ENCODE assay signal across 1 cellular context in genomic region chr14:90658541-90658967, GRCh38.
TF ChIP-seq lines count a peak whose summit lies in the region.

No MANE protein-coding gene starts in this region.

TF ChIP-seq in K562, 482 proteins besides CTCF, POLR2A, EP300 and RAD21 (continued from another document):
- no peak for TF ChIP-seq ELK1 (CRISPR knock-in tag; IDR thresholded peaks at IDR 0.05)
- TF ChIP-seq SMARCA4 (IDR thresholded peaks at IDR 0.05) = peak; percentile 75
- TF ChIP-seq, protein P1, sequence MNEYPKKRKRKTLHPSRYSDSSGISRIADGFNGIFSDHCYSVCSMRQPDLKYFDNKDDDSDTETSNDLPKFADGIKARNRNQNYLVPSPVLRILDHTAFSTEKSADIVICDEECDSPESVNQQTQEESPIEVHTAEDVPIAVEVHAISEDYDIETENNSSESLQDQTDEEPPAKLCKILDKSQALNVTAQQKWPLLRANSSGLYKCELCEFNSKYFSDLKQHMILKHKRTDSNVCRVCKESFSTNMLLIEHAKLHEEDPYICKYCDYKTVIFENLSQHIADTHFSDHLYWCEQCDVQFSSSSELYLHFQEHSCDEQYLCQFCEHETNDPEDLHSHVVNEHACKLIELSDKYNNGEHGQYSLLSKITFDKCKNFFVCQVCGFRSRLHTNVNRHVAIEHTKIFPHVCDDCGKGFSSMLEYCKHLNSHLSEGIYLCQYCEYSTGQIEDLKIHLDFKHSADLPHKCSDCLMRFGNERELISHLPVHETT (CRISPR knock-in tag; conservative IDR thresholded peaks at IDR 0.05 in 1 of 2, IDR thresholded peaks at IDR 0.05 in 1 of 2) = no peak
- no peak for TF ChIP-seq MAFG (tag; conservative IDR thresholded peaks at IDR 0.05)
- TF ChIP-seq, protein P2, sequence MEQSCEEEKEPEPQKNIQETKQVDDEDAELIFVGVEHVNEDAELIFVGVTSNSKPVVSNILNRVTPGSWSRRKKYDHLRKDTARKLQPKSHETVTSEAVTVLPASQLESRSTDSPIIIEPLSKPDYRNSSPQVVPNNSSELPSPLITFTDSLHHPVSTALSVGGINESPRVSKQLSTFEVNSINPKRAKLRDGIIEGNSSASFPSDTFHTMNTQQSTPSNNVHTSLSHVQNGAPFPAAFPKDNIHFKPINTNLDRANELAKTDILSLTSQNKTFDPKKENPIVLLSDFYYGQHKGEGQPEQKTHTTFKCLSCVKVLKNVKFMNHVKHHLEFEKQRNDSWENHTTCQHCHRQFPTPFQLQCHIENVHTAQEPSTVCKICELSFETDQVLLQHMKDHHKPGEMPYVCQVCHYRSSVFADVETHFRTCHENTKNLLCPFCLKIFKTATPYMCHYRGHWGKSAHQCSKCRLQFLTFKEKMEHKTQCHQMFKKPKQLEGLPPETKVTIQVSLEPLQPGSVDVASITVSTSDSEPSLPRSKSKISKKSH (CRISPR knock-in tag; IDR thresholded peaks at IDR 0.05) = no peak
- peak; percentile 74 for TF ChIP-seq CREM (IDR thresholded peaks at IDR 0.05; ENCODE audit: low read depth)
- peak; percentile 64; the same call in 1 of the 2 replicates for TF ChIP-seq JUND (IDR thresholded peaks at IDR 0.05; ENCODE audit: borderline replicate concordance, low read depth, low read length)
- TF ChIP-seq JUND (tag; IDR thresholded peaks at IDR 0.05; ENCODE audit: borderline replicate concordance, low read depth, low read length) = peak; percentile 58; the same call in 1 of the 3 replicates
- peak; percentile 62 for TF ChIP-seq ATF3 (IDR thresholded peaks at IDR 0.05)
- no peak for TF ChIP-seq ATF3 (CRISPR knock-in tag; conservative IDR thresholded peaks at IDR 0.05)
- TF ChIP-seq ARID3B (CRISPR knock-in tag; IDR thresholded peaks at IDR 0.05; ENCODE audit: borderline replicate concordance) = no peak
- no peak for TF ChIP-seq ZKSCAN8 (CRISPR knock-in tag; IDR thresholded peaks at IDR 0.05)
- TF ChIP-seq ZNF175 (CRISPR knock-in tag; IDR thresholded peaks at IDR 0.05; ENCODE audit: low read depth) = no peak
- no peak for TF ChIP-seq PHF20 (IDR thresholded peaks at IDR 0.05; ENCODE audit: partially characterized antibody)
- no peak for TF ChIP-seq PHF8 (IDR thresholded peaks at IDR 0.05; ENCODE audit: borderline replicate concordance, low read length)
- no peak for TF ChIP-seq SIX5 (IDR thresholded peaks at IDR 0.05; ENCODE audit: borderline replicate concordance in 1 of 2, insufficient read depth in 1 of 2, low read depth in 1 of 2, low read length in 2 of 2)
- TF ChIP-seq, protein P3, sequence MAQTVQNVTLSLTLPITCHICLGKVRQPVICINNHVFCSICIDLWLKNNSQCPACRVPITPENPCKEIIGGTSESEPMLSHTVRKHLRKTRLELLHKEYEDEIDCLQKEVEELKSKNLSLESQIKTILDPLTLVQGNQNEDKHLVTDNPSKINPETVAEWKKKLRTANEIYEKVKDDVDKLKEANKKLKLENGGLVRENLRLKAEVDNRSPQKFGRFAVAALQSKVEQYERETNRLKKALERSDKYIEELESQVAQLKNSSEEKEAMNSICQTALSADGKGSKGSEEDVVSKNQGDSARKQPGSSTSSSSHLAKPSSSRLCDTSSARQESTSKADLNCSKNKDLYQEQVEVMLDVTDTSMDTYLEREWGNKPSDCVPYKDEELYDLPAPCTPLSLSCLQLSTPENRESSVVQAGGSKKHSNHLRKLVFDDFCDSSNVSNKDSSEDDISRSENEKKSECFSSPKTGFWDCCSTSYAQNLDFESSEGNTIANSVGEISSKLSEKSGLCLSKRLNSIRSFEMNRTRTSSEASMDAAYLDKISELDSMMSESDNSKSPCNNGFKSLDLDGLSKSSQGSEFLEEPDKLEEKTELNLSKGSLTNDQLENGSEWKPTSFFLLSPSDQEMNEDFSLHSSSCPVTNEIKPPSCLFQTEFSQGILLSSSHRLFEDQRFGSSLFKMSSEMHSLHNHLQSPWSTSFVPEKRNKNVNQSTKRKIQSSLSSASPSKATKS (CRISPR knock-in tag; IDR thresholded peaks at IDR 0.05) = no peak
- peak; percentile 77 for TF ChIP-seq ARID1B (IDR thresholded peaks at IDR 0.05)
- TF ChIP-seq TAF7 (tag; IDR thresholded peaks at IDR 0.05) = no peak
- TF ChIP-seq LCOR (CRISPR knock-in tag; IDR thresholded peaks at IDR 0.05) = no peak
- no peak for TF ChIP-seq ZNF408 (CRISPR knock-in tag; IDR thresholded peaks at IDR 0.05; ENCODE audit: low read depth)
- peak; percentile 57; the same call in 1 of the 2 replicates for TF ChIP-seq ZKSCAN1 (IDR thresholded peaks at IDR 0.05; ENCODE audit: low read depth, low read length)
- TF ChIP-seq PURB (CRISPR knock-in tag; IDR thresholded peaks at IDR 0.05; ENCODE audit: low read depth) = no peak
- TF ChIP-seq SREBF2 (CRISPR knock-in tag; IDR thresholded peaks at IDR 0.05) = no peak
- peak; percentile 49; the same call in 1 of the 2 replicates for TF ChIP-seq GATA2 (CRISPR knock-in tag; IDR thresholded peaks at IDR 0.05)
- TF ChIP-seq DNMT1 (IDR thresholded peaks at IDR 0.05) = no peak
- no peak for TF ChIP-seq KDM2B (CRISPR knock-in tag; IDR thresholded peaks at IDR 0.05)
- 0 out of 2 replicates have a peak, but pooled peaks have one; percentile 39 for TF ChIP-seq NCOR1 (IDR thresholded peaks at IDR 0.05)
- TF ChIP-seq RCOR1 (IDR thresholded peaks at IDR 0.05; ENCODE audit: borderline replicate concordance in 1 of 2, low read depth in 2 of 2, low read length in 2 of 2) = 0 out of 4 replicates have a peak, but pooled peaks of 1 of the 2 experiments have one; percentile 13
- TF ChIP-seq ZNF212 (CRISPR knock-in tag; IDR thresholded peaks at IDR 0.05) = no peak
- TF ChIP-seq, protein P4, sequence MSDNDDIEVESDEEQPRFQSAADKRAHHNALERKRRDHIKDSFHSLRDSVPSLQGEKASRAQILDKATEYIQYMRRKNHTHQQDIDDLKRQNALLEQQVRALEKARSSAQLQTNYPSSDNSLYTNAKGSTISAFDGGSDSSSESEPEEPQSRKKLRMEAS (CRISPR knock-in tag; IDR thresholded peaks at IDR 0.05) = no peak
- no peak for TF ChIP-seq ZC3H8 (IDR thresholded peaks at IDR 0.05)
- peak; percentile 59; the same call in 1 of the 2 replicates for TF ChIP-seq TEAD4 (IDR thresholded peaks at IDR 0.05; ENCODE audit: low read length)
- no peak for TF ChIP-seq TEAD4 (CRISPR knock-in tag; IDR thresholded peaks at IDR 0.05; ENCODE audit: borderline replicate concordance)
- TF ChIP-seq SAFB (IDR thresholded peaks at IDR 0.05; ENCODE audit: borderline replicate concordance, low read depth, low read length) = no peak
- no peak for TF ChIP-seq PTTG1 (tag; IDR thresholded peaks at IDR 0.05; ENCODE audit: low read depth)
- TF ChIP-seq ARHGAP35 (IDR thresholded peaks at IDR 0.05; ENCODE audit: partially characterized antibody) = no peak
- TF ChIP-seq MBD2 (IDR thresholded peaks at IDR 0.05; ENCODE audit: borderline replicate concordance, low read depth) = peak; percentile 11; the same call in 1 of the 2 replicates
- TF ChIP-seq, protein P5, sequence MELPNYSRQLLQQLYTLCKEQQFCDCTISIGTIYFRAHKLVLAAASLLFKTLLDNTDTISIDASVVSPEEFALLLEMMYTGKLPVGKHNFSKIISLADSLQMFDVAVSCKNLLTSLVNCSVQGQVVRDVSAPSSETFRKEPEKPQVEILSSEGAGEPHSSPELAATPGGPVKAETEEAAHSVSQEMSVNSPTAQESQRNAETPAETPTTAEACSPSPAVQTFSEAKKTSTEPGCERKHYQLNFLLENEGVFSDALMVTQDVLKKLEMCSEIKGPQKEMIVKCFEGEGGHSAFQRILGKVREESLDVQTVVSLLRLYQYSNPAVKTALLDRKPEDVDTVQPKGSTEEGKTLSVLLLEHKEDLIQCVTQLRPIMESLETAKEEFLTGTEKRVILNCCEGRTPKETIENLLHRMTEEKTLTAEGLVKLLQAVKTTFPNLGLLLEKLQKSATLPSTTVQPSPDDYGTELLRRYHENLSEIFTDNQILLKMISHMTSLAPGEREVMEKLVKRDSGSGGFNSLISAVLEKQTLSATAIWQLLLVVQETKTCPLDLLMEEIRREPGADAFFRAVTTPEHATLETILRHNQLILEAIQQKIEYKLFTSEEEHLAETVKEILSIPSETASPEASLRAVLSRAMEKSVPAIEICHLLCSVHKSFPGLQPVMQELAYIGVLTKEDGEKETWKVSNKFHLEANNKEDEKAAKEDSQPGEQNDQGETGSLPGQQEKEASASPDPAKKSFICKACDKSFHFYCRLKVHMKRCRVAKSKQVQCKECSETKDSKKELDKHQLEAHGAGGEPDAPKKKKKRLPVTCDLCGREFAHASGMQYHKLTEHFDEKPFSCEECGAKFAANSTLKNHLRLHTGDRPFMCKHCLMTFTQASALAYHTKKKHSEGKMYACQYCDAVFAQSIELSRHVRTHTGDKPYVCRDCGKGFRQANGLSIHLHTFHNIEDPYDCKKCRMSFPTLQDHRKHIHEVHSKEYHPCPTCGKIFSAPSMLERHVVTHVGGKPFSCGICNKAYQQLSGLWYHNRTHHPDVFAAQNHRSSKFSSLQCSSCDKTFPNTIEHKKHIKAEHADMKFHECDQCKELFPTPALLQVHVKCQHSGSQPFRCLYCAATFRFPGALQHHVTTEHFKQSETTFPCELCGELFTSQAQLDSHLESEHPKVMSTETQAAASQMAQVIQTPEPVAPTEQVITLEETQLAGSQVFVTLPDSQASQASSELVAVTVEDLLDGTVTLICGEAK (IDR thresholded peaks at IDR 0.05) = no peak
- TF ChIP-seq, protein P5 (CRISPR knock-in tag; IDR thresholded peaks at IDR 0.05) = no peak
- peak; percentile 75 for TF ChIP-seq CBFA2T3 (IDR thresholded peaks at IDR 0.05)
